ENCODE assay signal across 7 cellular contexts in the genomic region with DNA sequence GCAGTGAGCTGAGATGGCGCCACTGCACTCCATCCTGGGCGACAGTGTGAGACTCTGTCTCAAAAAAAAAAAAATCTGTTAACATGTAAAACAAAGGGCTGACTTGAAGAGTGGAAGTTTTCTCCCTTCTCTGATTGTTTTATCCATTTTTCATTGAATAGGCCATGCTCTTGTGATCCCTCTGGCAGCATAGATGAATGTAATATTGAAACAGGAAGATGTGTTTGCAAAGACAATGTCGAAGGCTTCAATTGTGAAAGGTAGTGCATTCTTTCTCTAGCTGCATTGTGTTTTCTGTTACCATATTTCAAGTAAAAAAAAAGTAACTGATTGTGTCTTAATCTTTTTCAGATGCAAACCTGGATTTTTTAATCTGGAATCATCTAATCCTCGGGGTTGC.
"Had no signal": no experiment of that assay in that cellular context is flagged by ENCODE, and none has a peak within 500 bp of the region (broad histone marks: within the 10 kb centered on the region; RNA-seq: fewer than 3 reads in every experiment).

No MANE protein-coding gene starts in this region.

- H3K27ac Mint-ChIP-seq: H9, IgD-negative memory B cell had no signal

- DNase-seq: GM23248, GOT3, H9, HCEC 1CT, KBM-7 had no signal

- H3K4me3 ChIP-seq: GM23248 had no signal

- H3K9me3 Mint-ChIP-seq: H9, IgD-negative memory B cell had no signal

- H3K27ac ChIP-seq: GM23248, HL-60 had no signal

- H3K4me3 Mint-ChIP-seq: H9, IgD-negative memory B cell had no signal

- H3K4me1 Mint-ChIP-seq: H9, IgD-negative memory B cell had no signal
